In the genomic region with DNA sequence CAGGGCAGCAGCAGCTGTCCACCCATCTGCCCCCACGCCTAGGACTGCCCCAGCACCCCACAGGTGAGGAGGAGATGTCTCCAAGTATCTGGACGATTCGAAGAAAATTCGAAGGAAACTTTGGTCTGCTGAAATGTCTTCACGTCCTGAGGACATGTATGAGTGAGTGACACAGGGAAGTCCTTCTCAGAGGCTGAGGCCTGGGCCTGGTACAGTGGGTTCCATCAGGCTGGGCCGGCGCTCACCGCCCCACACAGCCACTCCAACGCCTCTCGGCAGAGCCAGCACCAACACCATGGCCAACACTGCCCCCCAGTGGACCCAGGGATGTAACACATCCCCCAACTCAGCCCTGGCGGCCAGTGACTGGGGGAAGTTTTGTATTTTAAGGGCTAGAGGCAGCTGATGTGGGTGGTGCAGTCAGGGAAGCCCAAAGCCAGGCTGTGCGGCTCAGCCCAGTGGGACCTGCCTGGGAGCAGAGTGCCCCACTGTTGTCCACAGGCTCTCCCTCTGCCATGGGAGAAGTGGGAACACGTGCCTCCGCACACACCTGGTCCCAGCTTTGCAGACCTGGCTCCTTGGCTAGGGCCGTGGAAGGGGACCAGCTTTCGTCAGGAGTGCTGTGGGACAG, we compare ENCODE assay signal across 1 cellular context.
A peak's percentile ranks its signal among the peaks of the same experiment; 100 is the strongest.
TF ChIP-seq lines count a peak whose summit lies in the region.

No MANE protein-coding gene starts in this region.

TF ChIP-seq in K562, 482 proteins besides CTCF, POLR2A, EP300 and RAD21 (continued from another document):
- TF ChIP-seq, protein P1, sequence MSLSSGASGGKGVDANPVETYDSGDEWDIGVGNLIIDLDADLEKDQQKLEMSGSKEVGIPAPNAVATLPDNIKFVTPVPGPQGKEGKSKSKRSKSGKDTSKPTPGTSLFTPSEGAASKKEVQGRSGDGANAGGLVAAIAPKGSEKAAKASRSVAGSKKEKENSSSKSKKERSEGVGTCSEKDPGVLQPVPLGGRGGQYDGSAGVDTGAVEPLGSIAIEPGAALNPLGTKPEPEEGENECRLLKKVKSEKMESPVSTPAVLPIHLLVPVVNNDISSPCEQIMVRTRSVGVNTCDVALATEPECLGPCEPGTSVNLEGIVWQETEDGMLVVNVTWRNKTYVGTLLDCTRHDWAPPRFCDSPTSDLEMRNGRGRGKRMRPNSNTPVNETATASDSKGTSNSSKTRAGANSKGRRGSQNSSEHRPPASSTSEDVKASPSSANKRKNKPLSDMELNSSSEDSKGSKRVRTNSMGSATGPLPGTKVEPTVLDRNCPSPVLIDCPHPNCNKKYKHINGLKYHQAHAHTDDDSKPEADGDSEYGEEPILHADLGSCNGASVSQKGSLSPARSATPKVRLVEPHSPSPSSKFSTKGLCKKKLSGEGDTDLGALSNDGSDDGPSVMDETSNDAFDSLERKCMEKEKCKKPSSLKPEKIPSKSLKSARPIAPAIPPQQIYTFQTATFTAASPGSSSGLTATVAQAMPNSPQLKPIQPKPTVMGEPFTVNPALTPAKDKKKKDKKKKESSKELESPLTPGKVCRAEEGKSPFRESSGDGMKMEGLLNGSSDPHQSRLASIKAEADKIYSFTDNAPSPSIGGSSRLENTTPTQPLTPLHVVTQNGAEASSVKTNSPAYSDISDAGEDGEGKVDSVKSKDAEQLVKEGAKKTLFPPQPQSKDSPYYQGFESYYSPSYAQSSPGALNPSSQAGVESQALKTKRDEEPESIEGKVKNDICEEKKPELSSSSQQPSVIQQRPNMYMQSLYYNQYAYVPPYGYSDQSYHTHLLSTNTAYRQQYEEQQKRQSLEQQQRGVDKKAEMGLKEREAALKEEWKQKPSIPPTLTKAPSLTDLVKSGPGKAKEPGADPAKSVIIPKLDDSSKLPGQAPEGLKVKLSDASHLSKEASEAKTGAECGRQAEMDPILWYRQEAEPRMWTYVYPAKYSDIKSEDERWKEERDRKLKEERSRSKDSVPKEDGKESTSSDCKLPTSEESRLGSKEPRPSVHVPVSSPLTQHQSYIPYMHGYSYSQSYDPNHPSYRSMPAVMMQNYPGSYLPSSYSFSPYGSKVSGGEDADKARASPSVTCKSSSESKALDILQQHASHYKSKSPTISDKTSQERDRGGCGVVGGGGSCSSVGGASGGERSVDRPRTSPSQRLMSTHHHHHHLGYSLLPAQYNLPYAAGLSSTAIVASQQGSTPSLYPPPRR (CRISPR knock-in tag; IDR thresholded peaks at IDR 0.05; ENCODE audit: borderline replicate concordance), result no peak
- no peak for TF ChIP-seq SAP30 (IDR thresholded peaks at IDR 0.05; ENCODE audit: borderline replicate concordance, insufficient read depth, low read depth, low read length, poor library complexity, severe bottlenecking)
- TF ChIP-seq TARDBP (IDR thresholded peaks at IDR 0.05), result 0 out of 2 replicates have a peak, but pooled peaks have one; percentile 42
- TF ChIP-seq CTBP1 (IDR thresholded peaks at IDR 0.05; ENCODE audit: borderline replicate concordance), result peak; percentile 81; the same call in 1 of the 2 replicates
- TF ChIP-seq E2F8 (IDR thresholded peaks at IDR 0.05; ENCODE audit: low read depth, partially characterized antibody), result no peak
- peak; percentile 56; the same call in 1 of the 2 replicates for TF ChIP-seq NR2C2 (CRISPR knock-in tag; IDR thresholded peaks at IDR 0.05)
- no peak for TF ChIP-seq NR2C2 (tag; IDR thresholded peaks at IDR 0.05)
- no peak for TF ChIP-seq FOXP1 (CRISPR knock-in tag; IDR thresholded peaks at IDR 0.05)
- no peak for TF ChIP-seq ARHGAP35 (IDR thresholded peaks at IDR 0.05; ENCODE audit: partially characterized antibody)
- peak; percentile 98 for TF ChIP-seq SMC3 (conservative IDR thresholded peaks at IDR 0.05; ENCODE audit: insufficient read depth, low read depth, low read length)
- no peak for TF ChIP-seq CEBPB (tag; IDR thresholded peaks at IDR 0.05)
- TF ChIP-seq BACH1 (tag; IDR thresholded peaks at IDR 0.05), result no peak
- no peak for TF ChIP-seq GABPA (tag; conservative IDR thresholded peaks at IDR 0.05; ENCODE audit: low read depth)
- TF ChIP-seq NBN (IDR thresholded peaks at IDR 0.05; ENCODE audit: low read depth), result no peak
- TF ChIP-seq CCNT2 (IDR thresholded peaks at IDR 0.05; ENCODE audit: borderline replicate concordance, extremely low read depth, insufficient read length, low read depth, low read length), result no peak
- TF ChIP-seq STAT5A (IDR thresholded peaks at IDR 0.05; ENCODE audit: borderline replicate concordance, low read length), result no peak
- TF ChIP-seq KAT2B (IDR thresholded peaks at IDR 0.05; ENCODE audit: low read depth, low read length), result no peak
